In the genomic region with DNA sequence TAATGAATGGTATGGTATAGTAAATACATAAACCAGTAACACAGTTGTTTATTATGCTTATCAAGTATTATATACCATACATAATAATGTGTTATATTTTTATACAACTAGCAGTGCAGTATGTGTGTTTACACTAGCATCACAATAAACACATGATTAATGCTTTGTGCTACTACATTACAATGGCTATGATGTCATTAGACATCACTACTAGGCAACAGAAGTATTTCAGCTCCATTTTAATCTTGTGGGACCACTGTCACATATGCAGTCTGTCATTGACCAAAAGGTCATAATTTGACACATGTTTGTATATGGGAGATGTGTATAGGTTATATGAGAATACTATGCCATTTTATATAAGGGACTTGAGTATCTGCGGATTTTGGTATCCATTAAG, we compare ENCODE assay signal across 14 cellular contexts.
"Had no signal": no experiment of that assay in that cellular context is flagged by ENCODE, and none has a peak within 500 bp of the region (broad histone marks: within the 10 kb centered on the region; RNA-seq: fewer than 3 reads in every experiment).

No MANE protein-coding gene starts in this region.

- H3K4me3 ChIP-seq: heart left ventricle, mucosa of descending colon, testis, upper lobe of right lung had no signal

- FAIRE-seq: islet of Langerhans had no signal

- H3K4me1 ChIP-seq: heart left ventricle, testis, upper lobe of right lung had no signal

- H3K9me3 ChIP-seq: heart left ventricle, mucosa of descending colon, testis, upper lobe of right lung had no signal

- H3K27me3 ChIP-seq: heart left ventricle, testis, upper lobe of right lung had no signal

- DNase-seq: activated CD4-positive, alpha-beta memory T cell treated with anti-CD3 and anti-CD28 coated beads, Interleukin-2, amount 10 ng/mL, durations not matched to agents 7 days and 5 days; activated CD8-positive, alpha-beta memory T cell treated with anti-CD3 and anti-CD28 coated beads, Interleukin-2, amount 50 U/mL, for 4 hours; activated naive CD4-positive, alpha-beta T cell; cortex of kidney; effector memory CD8-positive, alpha-beta T cell; heart left ventricle; mucosa of descending colon; stimulated activated CD4-positive, alpha-beta T cell treated with anti-CD3 and anti-CD28 coated beads, Interleukin-4, amount 100 ng/mL, for 24 hours; T-cell; T1000; testis; upper lobe of right lung had no signal

- H3K27ac ChIP-seq: heart left ventricle, testis, upper lobe of right lung, VCaP had no signal
